In the genomic region with DNA sequence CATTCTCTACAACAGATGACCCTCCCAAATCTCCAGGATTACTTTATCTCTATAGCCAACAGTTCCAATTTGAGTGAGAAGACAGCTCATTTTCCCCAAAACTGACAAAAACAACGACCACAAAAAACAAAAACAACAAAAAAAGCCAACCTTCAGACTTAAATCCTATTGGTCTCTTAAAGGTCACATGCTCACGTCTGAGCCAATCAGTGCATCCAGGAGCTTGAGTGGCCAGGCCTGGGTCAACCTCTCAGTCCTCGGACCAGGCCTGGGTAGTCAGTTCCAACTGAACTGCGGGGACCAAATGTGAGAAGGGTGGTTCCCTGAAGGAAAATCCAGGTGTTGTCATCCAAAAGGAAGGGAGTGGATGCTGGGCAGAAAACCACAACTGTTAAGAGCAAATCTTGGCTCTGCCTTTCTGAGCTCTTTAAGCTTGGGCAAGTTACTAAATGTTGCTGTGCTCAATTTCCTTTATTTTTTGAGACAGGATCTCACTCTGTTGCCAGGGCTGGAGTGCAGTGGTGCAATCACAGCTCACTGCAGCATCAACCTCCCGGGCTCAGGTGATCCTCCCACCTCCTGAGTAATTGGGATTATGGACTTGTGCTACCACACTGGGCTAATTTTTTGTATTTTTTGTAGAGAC, we compare ENCODE assay signal across 19 cellular contexts.
"Had no signal": no experiment of that assay in that cellular context is flagged by ENCODE, and none has a peak within 500 bp of the region (broad histone marks: within the 10 kb centered on the region; RNA-seq: fewer than 3 reads in every experiment).

No MANE protein-coding gene starts in this region.

- H3K79me2 ChIP-seq: hepatocyte had no signal

- FAIRE-seq: colon, kidney had no signal

- H3K9me3 ChIP-seq: thyroid gland had no signal

- H3K4me1 ChIP-seq: body of pancreas, left lung, thyroid gland had no signal

- ATAC-seq: body of pancreas, left lung had no signal

- H3K27me3 ChIP-seq: body of pancreas, hepatocyte, left lung, thyroid gland had no signal

- DNase-seq: activated CD4-positive, alpha-beta T cell treated with anti-CD3 and anti-CD28 coated beads, Interleukin-2, amount 50 U/mL, for 4 hours; activated naive CD4-positive, alpha-beta T cell; activated naive CD8-positive, alpha-beta T cell treated with anti-CD3 and anti-CD28 coated beads for 36 hours; activated T-cell treated with anti-CD3 and anti-CD28 coated beads for 4 hours; amygdala; body of pancreas; central memory CD4-positive, alpha-beta T cell; kidney; left lung; midbrain; occipital lobe; retina; stimulated activated CD8-positive, alpha-beta memory T cell treated with anti-CD3 and anti-CD28 coated beads, Interleukin-4, amount 100 ng/mL, for 48 hours; stimulated activated naive CD4-positive, alpha-beta T cell; SW 1271; thyroid gland; WERI-Rb-1 had no signal

- H3K4me2 ChIP-seq: hepatocyte had no signal

- H3K36me3 ChIP-seq: left lung, thyroid gland, WERI-Rb-1 had no signal

- H2AFZ ChIP-seq: hepatocyte had no signal

- H3K4me3 ChIP-seq: body of pancreas, hepatocyte, left lung, thyroid gland had no signal

- H3K27ac ChIP-seq: body of pancreas, hepatocyte, left lung, thyroid gland, WERI-Rb-1 had no signal
